In the genomic region with DNA sequence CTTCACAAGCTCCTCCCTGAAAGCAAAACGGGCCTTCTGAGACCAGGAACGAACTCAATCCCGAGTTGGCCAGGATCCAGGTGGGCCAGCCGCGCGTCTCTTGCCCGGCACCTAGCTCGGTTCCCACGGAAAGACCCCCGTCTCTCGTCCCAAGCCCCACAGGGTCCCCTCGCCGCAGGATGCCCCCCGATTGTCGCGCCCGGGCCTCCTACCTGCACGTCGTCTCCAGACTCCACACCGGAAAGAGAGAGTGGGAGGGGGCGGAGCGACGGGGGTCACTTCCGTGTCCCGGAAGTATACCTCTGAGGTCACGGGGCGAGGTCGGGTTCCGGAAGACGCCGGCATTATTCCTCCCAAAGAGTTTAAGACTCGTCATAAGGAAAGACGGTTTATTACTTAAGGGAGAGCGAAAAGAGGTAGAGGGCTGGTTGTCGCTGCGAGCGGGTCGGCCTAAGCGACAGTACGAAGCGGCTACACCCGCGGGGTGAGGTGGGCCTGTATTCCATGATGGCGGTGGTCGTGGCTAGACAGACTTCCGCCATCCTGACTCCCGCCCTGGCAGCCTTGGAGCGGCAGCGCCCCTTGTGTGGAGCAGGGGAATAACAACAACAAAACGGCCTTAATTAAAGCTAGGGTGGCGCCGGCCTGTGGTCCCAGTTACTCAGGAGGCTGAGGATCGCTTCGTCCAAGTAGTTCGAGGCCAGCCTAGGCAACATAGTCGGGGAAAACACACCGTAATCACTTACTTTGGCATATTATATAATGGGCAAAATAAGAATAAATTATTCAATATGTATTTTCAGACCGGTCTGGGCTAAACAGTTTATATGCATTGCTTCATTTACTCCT, we compare ENCODE assay signal across 8 cellular contexts. TPM values are rescaled to one million over a fixed set of nuclear protein-coding genes. Genes with fewer than 3 reads are reported as not detected.
A peak's percentile ranks its signal among the peaks of the same experiment; 100 is the strongest.
DNase-seq lines count a peak whose midpoint lies in the region; ATAC-seq and TF ChIP-seq lines count a peak whose summit lies in the region.

A gene (minus strand): TSS at position 249 of the 849 bp plus-strand sequence. CDS start 2,006 bp downstream, outside the sequence.

- peaks cover 4% of the 10 kb centered on the region for H3K9me3 Mint-ChIP-seq in WTC11

- POLR2A ChIA-PET in WTC11 (lab: Charles Lee): interaction anchor here (0.6 to 1.0 kb wide), 6 partner anchors 11 to 251 kb away, joined by 3 to 8 read pairs (median 3); a partner anchor contains a TSS

- TF ChIP-seq CTCF in AG09309 (IDR thresholded peaks at IDR 0.05; ENCODE audit: control insufficient read depth, insufficient read depth, low read depth, low read length, missing control alignments): peak; percentile 89
- peak; percentile 92 for TF ChIP-seq CTCF in WTC11 (IDR thresholded peaks at IDR 0.05)
- TF ChIP-seq CTCF in cardiac fibroblast (IDR thresholded peaks at IDR 0.05; ENCODE audit: low read depth, low read length): peak; percentile 94

- peaks cover 30% of the 10 kb centered on the region for H3K4me1 Mint-ChIP-seq in WTC11

- ATAC-seq in GM18909 (IDR thresholded peaks at IDR 0.05; ENCODE audit: poor library complexity, unreplicated experiment): peak; percentile 93
- peak; percentile 95 for ATAC-seq in HG03175 (IDR thresholded peaks at IDR 0.05; ENCODE audit: unreplicated experiment)
- ATAC-seq in WTC11: peak; percentile 86

- CTCF ChIA-PET in WTC11 (lab: Charles Lee): interaction anchor here (0.5 to 2.2 kb wide), 46 partner anchors 9 to 598 kb away, joined by 3 to 24 read pairs (median 5); a partner anchor contains a TSS

- no peaks in the 10 kb centered on the region; the same call in 1 of the 2 replicates for H3K27me3 Mint-ChIP-seq in WTC11 (ENCODE audit: low read depth)

- peaks cover 46% of the 10 kb centered on the region for H3K36me3 Mint-ChIP-seq in WTC11

- peak within 1 kb of the TSS; percentile 100 for H3K4me3 Mint-ChIP-seq in WTC11

- DNase-seq in AG09309 (ENCODE audit: low read depth): peak; percentile 67
- DNase-seq in NCI-H2227 treated with DMSO at 0.1 percent for 48 hours (lab: John Stamatoyannopoulos, UW): peak; percentile 94
- DNase-seq in WTC11 (ENCODE audit: low spot score): peak; percentile 90
- DNase-seq in cardiac fibroblast (ENCODE audit: low read depth in 2 of 2): peak; percentile 96 to 97
- DNase-seq in islet precursor cell: peak; percentile 96
- peak; percentile 88 to 96 (median 90) for DNase-seq in stimulated activated CD4-positive, alpha-beta T cell treated with anti-CD3 and anti-CD28 coated beads, Interleukin-12 subunit alpha, Interleukin-12 subunit beta, amount 100 ng/mL, for 48 hours (ENCODE audit: low read depth in 2 of 3, low spot score in 1 of 3)

- H3K4me3 ChIP-seq in AG09309 (ENCODE audit: control insufficient read depth, low read depth, low read length): peak within 1 kb of the TSS; percentile 92
- peak within 1 kb of the TSS; percentile 58 to 64 for H3K4me3 ChIP-seq in cardiac fibroblast (replicated peaks in 1 of 2; ENCODE audit: low read depth in 2 of 2, low read length in 2 of 2)

- H3K27ac Mint-ChIP-seq in WTC11: peak within 1 kb of the TSS; percentile 99

TF ChIP-seq in WTC11, 78 proteins besides CTCF, POLR2A, EP300 and RAD21 (continues in another document):
- TF ChIP-seq ESRRA (CRISPR knock-in tag; IDR thresholded peaks at IDR 0.05; ENCODE audit: borderline replicate concordance) (no peak), TCF7 (CRISPR knock-in tag; IDR thresholded peaks at IDR 0.05; ENCODE audit: low read depth) (no peak), CREM (CRISPR knock-in tag; IDR thresholded peaks at IDR 0.05) (0 out of 2 replicates have a peak, but pooled peaks have one; percentile 47), FOXJ3 (CRISPR knock-in tag; IDR thresholded peaks at IDR 0.05; ENCODE audit: borderline replicate concordance) (no peak), FOXP1 (CRISPR knock-in tag; IDR thresholded peaks at IDR 0.05; ENCODE audit: borderline replicate concordance) (peak; percentile 59; the same call in 1 of the 2 replicates), ZNF423 (CRISPR knock-in tag; IDR thresholded peaks at IDR 0.05) (peak; percentile 7; the same call in 1 of the 2 replicates), TP53 (CRISPR knock-in tag; IDR thresholded peaks at IDR 0.05) (no peak), JAZF1 (CRISPR knock-in tag; IDR thresholded peaks at IDR 0.05) (no peak), ZBTB21 (CRISPR knock-in tag; IDR thresholded peaks at IDR 0.05; ENCODE audit: borderline replicate concordance) (no peak), HMGA2 (CRISPR knock-in tag; IDR thresholded peaks at IDR 0.05) (no peak), FOXK1 (CRISPR knock-in tag; IDR thresholded peaks at IDR 0.05) (peak; percentile 95), ZNF671 (CRISPR knock-in tag; IDR thresholded peaks at IDR 0.05) (no peak)
- TF ChIP-seq, protein P1, sequence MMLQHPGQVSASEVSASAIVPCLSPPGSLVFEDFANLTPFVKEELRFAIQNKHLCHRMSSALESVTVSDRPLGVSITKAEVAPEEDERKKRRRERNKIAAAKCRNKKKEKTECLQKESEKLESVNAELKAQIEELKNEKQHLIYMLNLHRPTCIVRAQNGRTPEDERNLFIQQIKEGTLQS (CRISPR knock-in tag; conservative IDR thresholded peaks at IDR 0.05): no peak
- TF ChIP-seq, protein P2, sequence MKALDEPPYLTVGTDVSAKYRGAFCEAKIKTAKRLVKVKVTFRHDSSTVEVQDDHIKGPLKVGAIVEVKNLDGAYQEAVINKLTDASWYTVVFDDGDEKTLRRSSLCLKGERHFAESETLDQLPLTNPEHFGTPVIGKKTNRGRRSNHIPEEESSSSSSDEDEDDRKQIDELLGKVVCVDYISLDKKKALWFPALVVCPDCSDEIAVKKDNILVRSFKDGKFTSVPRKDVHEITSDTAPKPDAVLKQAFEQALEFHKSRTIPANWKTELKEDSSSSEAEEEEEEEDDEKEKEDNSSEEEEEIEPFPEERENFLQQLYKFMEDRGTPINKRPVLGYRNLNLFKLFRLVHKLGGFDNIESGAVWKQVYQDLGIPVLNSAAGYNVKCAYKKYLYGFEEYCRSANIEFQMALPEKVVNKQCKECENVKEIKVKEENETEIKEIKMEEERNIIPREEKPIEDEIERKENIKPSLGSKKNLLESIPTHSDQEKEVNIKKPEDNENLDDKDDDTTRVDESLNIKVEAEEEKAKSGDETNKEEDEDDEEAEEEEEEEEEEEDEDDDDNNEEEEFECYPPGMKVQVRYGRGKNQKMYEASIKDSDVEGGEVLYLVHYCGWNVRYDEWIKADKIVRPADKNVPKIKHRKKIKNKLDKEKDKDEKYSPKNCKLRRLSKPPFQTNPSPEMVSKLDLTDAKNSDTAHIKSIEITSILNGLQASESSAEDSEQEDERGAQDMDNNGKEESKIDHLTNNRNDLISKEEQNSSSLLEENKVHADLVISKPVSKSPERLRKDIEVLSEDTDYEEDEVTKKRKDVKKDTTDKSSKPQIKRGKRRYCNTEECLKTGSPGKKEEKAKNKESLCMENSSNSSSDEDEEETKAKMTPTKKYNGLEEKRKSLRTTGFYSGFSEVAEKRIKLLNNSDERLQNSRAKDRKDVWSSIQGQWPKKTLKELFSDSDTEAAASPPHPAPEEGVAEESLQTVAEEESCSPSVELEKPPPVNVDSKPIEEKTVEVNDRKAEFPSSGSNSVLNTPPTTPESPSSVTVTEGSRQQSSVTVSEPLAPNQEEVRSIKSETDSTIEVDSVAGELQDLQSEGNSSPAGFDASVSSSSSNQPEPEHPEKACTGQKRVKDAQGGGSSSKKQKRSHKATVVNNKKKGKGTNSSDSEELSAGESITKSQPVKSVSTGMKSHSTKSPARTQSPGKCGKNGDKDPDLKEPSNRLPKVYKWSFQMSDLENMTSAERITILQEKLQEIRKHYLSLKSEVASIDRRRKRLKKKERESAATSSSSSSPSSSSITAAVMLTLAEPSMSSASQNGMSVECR (CRISPR knock-in tag; IDR thresholded peaks at IDR 0.05; ENCODE audit: borderline replicate concordance): peak; percentile 76
- TF ChIP-seq, protein P3, sequence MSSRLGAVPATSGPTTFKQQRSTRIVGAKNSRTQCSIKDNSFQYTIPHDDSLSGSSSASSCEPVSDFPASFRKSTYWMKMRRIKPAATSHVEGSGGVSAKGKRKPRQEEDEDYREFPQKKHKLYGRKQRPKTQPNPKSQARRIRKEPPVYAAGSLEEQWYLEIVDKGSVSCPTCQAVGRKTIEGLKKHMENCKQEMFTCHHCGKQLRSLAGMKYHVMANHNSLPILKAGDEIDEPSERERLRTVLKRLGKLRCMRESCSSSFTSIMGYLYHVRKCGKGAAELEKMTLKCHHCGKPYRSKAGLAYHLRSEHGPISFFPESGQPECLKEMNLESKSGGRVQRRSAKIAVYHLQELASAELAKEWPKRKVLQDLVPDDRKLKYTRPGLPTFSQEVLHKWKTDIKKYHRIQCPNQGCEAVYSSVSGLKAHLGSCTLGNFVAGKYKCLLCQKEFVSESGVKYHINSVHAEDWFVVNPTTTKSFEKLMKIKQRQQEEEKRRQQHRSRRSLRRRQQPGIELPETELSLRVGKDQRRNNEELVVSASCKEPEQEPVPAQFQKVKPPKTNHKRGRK (CRISPR knock-in tag; IDR thresholded peaks at IDR 0.05; ENCODE audit: borderline replicate concordance): no peak
- TF ChIP-seq, protein P4, sequence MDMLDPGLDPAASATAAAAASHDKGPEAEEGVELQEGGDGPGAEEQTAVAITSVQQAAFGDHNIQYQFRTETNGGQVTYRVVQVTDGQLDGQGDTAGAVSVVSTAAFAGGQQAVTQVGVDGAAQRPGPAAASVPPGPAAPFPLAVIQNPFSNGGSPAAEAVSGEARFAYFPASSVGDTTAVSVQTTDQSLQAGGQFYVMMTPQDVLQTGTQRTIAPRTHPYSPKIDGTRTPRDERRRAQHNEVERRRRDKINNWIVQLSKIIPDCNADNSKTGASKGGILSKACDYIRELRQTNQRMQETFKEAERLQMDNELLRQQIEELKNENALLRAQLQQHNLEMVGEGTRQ (CRISPR knock-in tag; IDR thresholded peaks at IDR 0.05): peak; percentile 83
- TF ChIP-seq, protein P5, sequence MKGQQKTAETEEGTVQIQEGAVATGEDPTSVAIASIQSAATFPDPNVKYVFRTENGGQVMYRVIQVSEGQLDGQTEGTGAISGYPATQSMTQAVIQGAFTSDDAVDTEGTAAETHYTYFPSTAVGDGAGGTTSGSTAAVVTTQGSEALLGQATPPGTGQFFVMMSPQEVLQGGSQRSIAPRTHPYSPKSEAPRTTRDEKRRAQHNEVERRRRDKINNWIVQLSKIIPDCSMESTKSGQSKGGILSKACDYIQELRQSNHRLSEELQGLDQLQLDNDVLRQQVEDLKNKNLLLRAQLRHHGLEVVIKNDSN (CRISPR knock-in tag; IDR thresholded peaks at IDR 0.05): peak; percentile 71

RNA-seq across cellular contexts. Expression of the gene that starts here (rescaled TPM):
- total RNA-seq in WTC11 (2021): 2,564 to 2,814 TPM (median 2,812 TPM) in 3 replicates

Comparison
In these comparisons a context has a peak if more than half of its experiments do, and no peak if none do; other contexts are left out.
1. Peak in every context shown above with its lines: DNase-seq, ATAC-seq and H3K4me3 ChIP-seq.